Comparison of ENCODE assay signal across 32 cellular contexts in the genomic region with DNA sequence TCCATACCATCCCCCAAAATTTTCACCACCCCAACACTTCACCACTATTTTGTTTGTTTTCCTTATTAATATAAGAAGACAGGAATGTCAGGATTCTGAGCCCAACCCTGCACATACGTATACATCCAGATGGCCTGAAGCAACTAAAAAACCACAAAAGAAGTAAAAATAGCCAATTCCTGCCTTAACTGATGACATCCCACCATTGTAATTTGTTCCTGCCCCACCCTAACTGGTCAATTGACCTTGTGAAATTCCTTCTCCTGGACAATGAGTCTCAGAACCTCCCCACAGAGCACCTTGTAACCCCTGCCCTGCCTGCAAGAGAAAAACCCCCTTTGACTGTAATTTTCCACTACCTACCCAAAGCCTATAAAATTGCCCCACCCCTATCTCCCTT.
DNase-seq lines count a peak whose midpoint lies in the region; FAIRE-seq and TF ChIP-seq lines count a peak whose summit lies in the region.
"Had no signal": no experiment of that assay in that cellular context is flagged by ENCODE, and none has a peak within 500 bp of the region (broad histone marks: within the 10 kb centered on the region; RNA-seq: fewer than 3 reads in every experiment).

No MANE protein-coding gene starts in this region.

- peak overlapping the region; percentile 90 for H3K27ac ChIP-seq in PC-9
- no peak overlapping the region for H3K27ac ChIP-seq in prostate gland
- no peak overlapping the region for H3K27ac ChIP-seq in CD4-positive, alpha-beta memory T cell (ENCODE audit: low read depth, low read length)
- H3K27ac ChIP-seq in colonic mucosa = no peak overlapping the region
- H3K27ac ChIP-seq: left lung, neural progenitor cell, parathyroid adenoma, right atrium auricular region, SK-N-MC, testis had no signal

- WGBS in prostate gland = 48% methylated on average over 1 of the region's 1 CpG

- intact Hi-C loops in PC-9 (cut with micrococcal nuclease; ENCODE audit: unreplicated experiment) (loop anchor here (1.0 kb wide), 1 partner anchor 44 kb away; no protein-coding TSS in a partner anchor), prostate gland (cut with DNase I) (no loop called here), colonic mucosa (cut with DNase I) (no loop called here)
- intact Hi-C loops in CD4-positive, alpha-beta memory T cell (cut with micrococcal nuclease) = no loop called here

- H3K36me3 ChIP-seq in PC-9 (ENCODE audit: low read depth) (peaks cover 24% of the 10 kb centered on the region), prostate gland (no peaks in the 10 kb centered on the region), colonic mucosa (no peaks in the 10 kb centered on the region)
- H3K36me3 ChIP-seq in CD4-positive, alpha-beta memory T cell (ENCODE audit: insufficient read depth, low read length) = no peaks in the 10 kb centered on the region
- H3K36me3 ChIP-seq: left lung, neural progenitor cell, right atrium auricular region had no signal

- H3K4me3 ChIP-seq in PC-9 = no peak overlapping the region
- no peak overlapping the region for H3K4me3 ChIP-seq in epithelial cell of esophagus (ENCODE audit: low read length)
- H3K4me3 ChIP-seq in prostate gland = no peak overlapping the region
- no peak overlapping the region for H3K4me3 ChIP-seq in CD4-positive, alpha-beta memory T cell (ENCODE audit: low read length in 2 of 2)
- no peak overlapping the region for H3K4me3 ChIP-seq in colonic mucosa
- H3K4me3 ChIP-seq: left lung, neural progenitor cell, right atrium auricular region, SK-N-MC, testis had no signal

- DNase-seq in A172 (ENCODE audit: low spot score) (peak; percentile 54), H54 (ENCODE audit: insufficient read length, low spot score) (no peak), PC-9 (peak; percentile 51 to 96), epithelial cell of esophagus (ENCODE audit: low read depth) (peak; percentile 70), prostate gland (ENCODE audit: low spot score) (no peak), NCI-H446 treated with DMSO at 0.1 percent for 48 hours (lab: John Stamatoyannopoulos, UW) (no peak), colonic mucosa (no peak)
- no peak for DNase-seq in CD4-positive, alpha-beta memory T cell
- DNase-seq: 8988T; activated CD4-positive, alpha-beta memory T cell treated with anti-CD3 and anti-CD28 coated beads for 36 hours; activated CD4-positive, CD25-positive, alpha-beta regulatory T cell treated with anti-CD3 and anti-CD28 coated beads, Interleukin-2, amount 50 U/mL, for 72 hours; activated CD8-positive, alpha-beta memory T cell treated with anti-CD3 and anti-CD28 coated beads, Interleukin-2, amount 50 U/mL, for 4 hours; activated naive CD4-positive, alpha-beta T cell treated with Interleukin-2 at 50 U/mL for 16 hours; CD4-positive, CD25-positive, alpha-beta regulatory T cell; DND-41; immature natural killer cell; left lung; MV-4-11; NCI-H1436; NCI-H446; NCI-H82; stimulated activated CD4-positive, alpha-beta T cell treated with anti-CD3 and anti-CD28 coated beads, Interleukin-1b, Interleukin-23, amount 100 ng/mL, for 48 hours; stimulated activated naive CD8-positive, alpha-beta T cell treated with anti-CD3 and anti-CD28 coated beads, Interleukin-15, Interleukin-2, amounts not matched to agents 100 U/mL and 50 U/mL, for 24 hours; T-helper 17 cell; testis had no signal

- no peaks in the 10 kb centered on the region for H3K27me3 Mint-ChIP-seq in CD4-positive, alpha-beta memory T cell
- H3K27me3 Mint-ChIP-seq: activated CD4-positive, alpha-beta memory T cell treated with anti-CD3 and anti-CD28 coated beads for 36 hours; brain; CD4-positive, CD25-positive, alpha-beta regulatory T cell; T-helper 17 cell had no signal

- no peaks in the 10 kb centered on the region for H3K27me3 ChIP-seq in PC-9 (ENCODE audit: insufficient read depth, low read depth)
- H3K27me3 ChIP-seq in prostate gland (replicated peaks; ENCODE audit: insufficient read depth) = no peaks in the 10 kb centered on the region
- H3K27me3 ChIP-seq in CD4-positive, alpha-beta memory T cell (ENCODE audit: insufficient read depth, low read length) = no peaks in the 10 kb centered on the region
- H3K27me3 ChIP-seq in colonic mucosa = no peaks in the 10 kb centered on the region
- H3K27me3 ChIP-seq: left lung, neural progenitor cell, right atrium auricular region, testis had no signal

- no peak overlapping the region for H3K4me3 Mint-ChIP-seq in CD4-positive, alpha-beta memory T cell
- H3K4me3 Mint-ChIP-seq: activated CD4-positive, alpha-beta memory T cell treated with anti-CD3 and anti-CD28 coated beads for 36 hours; activated T-helper 1 cell treated with anti-CD3 and anti-CD28 coated beads, Interleukin-12 subunit alpha, Interleukin-12 subunit beta, Interleukin-2, Interleukin-4 antibody, amounts not matched to agents 30 ng/mL and 10 ng/mL and 1 ng/mL, durations not matched to agents 14 hours and 24 hours and 36 hours; brain; CD4-positive, CD25-positive, alpha-beta regulatory T cell; immature natural killer cell; neural progenitor cell; T-helper 17 cell had no signal

- no peaks in the 10 kb centered on the region for H3K36me3 Mint-ChIP-seq in CD4-positive, alpha-beta memory T cell
- H3K36me3 Mint-ChIP-seq: activated CD4-positive, alpha-beta memory T cell treated with anti-CD3 and anti-CD28 coated beads for 36 hours; brain; CD4-positive, CD25-positive, alpha-beta regulatory T cell; immature natural killer cell had no signal

- BruUV-seq in PC-9 (replicated peaks; lab: Mats Ljungman, UMichigan) = no TSS peak

- no peak overlapping the region for H2AFZ ChIP-seq in PC-9
- H2AFZ ChIP-seq: neural progenitor cell, parathyroid adenoma had no signal

- H3K4me1 Mint-ChIP-seq in CD4-positive, alpha-beta memory T cell = no peaks in the 10 kb centered on the region
- H3K4me1 Mint-ChIP-seq: brain; CD4-positive, CD25-positive, alpha-beta regulatory T cell; immature natural killer cell; neural progenitor cell; T-helper 17 cell had no signal

- TF ChIP-seq POLR2A in H54 (IDR thresholded peaks at IDR 0.05; ENCODE audit: low read depth, low read length) (no peak), prostate gland (IDR thresholded peaks at IDR 0.05) (no peak)

- peaks cover 41% of the 10 kb centered on the region for H3F3A ChIP-seq in PC-9 (ENCODE audit: insufficient read depth, low read depth)

- peaks cover 0 to 12% (median 3%) of the 10 kb centered on the region in 8 donors for H3K9me3 Mint-ChIP-seq in CD4-positive, alpha-beta memory T cell

- H4K20me1 ChIP-seq in PC-9 (ENCODE audit: insufficient read depth) = no peaks in the 10 kb centered on the region

- H3K4me1 ChIP-seq in PC-9 (replicated peaks; ENCODE audit: insufficient read depth) (peaks cover 55% of the 10 kb centered on the region), prostate gland (replicated peaks) (no peaks in the 10 kb centered on the region), colonic mucosa (no peaks in the 10 kb centered on the region)
- H3K4me1 ChIP-seq in CD4-positive, alpha-beta memory T cell (ENCODE audit: insufficient read depth, low read length) = no peaks in the 10 kb centered on the region
- H3K4me1 ChIP-seq: left lung, neural progenitor cell, parathyroid adenoma, right atrium auricular region, testis had no signal

- CTCF ChIA-PET in PC-9 (lab: Charles Lee) = no interaction called here
- CTCF ChIA-PET in CD4-positive, alpha-beta memory T cell (lab: Charles Lee; ENCODE audit: partially characterized antibody) = no interaction called here

- FAIRE-seq in H54 (lab: Jason Lieb, UNC) = peak; percentile 33
- FAIRE-seq: D721Med had no signal

- peak overlapping the region; percentile 52 for H3K4me2 ChIP-seq in PC-9
- H3K4me2 ChIP-seq: neural progenitor cell had no signal

- TF ChIP-seq CTCF in PC-9 (conservative IDR thresholded peaks at IDR 0.05) (no peak), epithelial cell of esophagus (IDR thresholded peaks at IDR 0.05; ENCODE audit: insufficient read depth, low read depth, low read length, missing control alignments) (no peak), prostate gland (IDR thresholded peaks at IDR 0.05) (no peak), colonic mucosa (IDR thresholded peaks at IDR 0.05) (no peak)

- H3K9ac ChIP-seq in colonic mucosa (ENCODE audit: low read depth in 2 of 2, low read length in 2 of 2) = no peak overlapping the region
- H3K9ac ChIP-seq: neural progenitor cell, parathyroid adenoma had no signal

- 0 out of 2 replicates have a peak, but pooled peaks cover 4% of the 10 kb centered on the region for H3K79me2 ChIP-seq in PC-9 (ENCODE audit: low read depth)
- H3K79me2 ChIP-seq: parathyroid adenoma had no signal

- H3K9me2 ChIP-seq in PC-9 (ENCODE audit: insufficient read depth) = no peaks in the 10 kb centered on the region

- POLR2A ChIA-PET in PC-9 (lab: Charles Lee; ENCODE audit: unreplicated experiment) = no interaction called here
- POLR2A ChIA-PET in CD4-positive, alpha-beta memory T cell (lab: Charles Lee; ENCODE audit: partially characterized antibody) = no interaction called here

- peaks cover 69% of the 10 kb centered on the region for H3K9me3 ChIP-seq in PC-9 (ENCODE audit: insufficient read depth, low read depth)
- H3K9me3 ChIP-seq in prostate gland = no peaks in the 10 kb centered on the region
- H3K9me3 ChIP-seq in CD4-positive, alpha-beta memory T cell (ENCODE audit: control insufficient read depth in 1 of 2, low read length in 2 of 2) = no peaks in the 10 kb centered on the region
- no peaks in the 10 kb centered on the region for H3K9me3 ChIP-seq in colonic mucosa
- H3K9me3 ChIP-seq: right atrium auricular region, testis had no signal

- H3K27ac Mint-ChIP-seq in CD4-positive, alpha-beta memory T cell = no peak overlapping the region
- H3K27ac Mint-ChIP-seq: activated CD4-positive, alpha-beta memory T cell treated with anti-CD3 and anti-CD28 coated beads for 36 hours; activated T-helper 1 cell treated with anti-CD3 and anti-CD28 coated beads, Interleukin-12 subunit alpha, Interleukin-12 subunit beta, Interleukin-2, Interleukin-4 antibody, amounts not matched to agents 30 ng/mL and 10 ng/mL and 1 ng/mL, durations not matched to agents 14 hours and 24 hours and 36 hours; brain; CD4-positive, CD25-positive, alpha-beta regulatory T cell; immature natural killer cell; neural progenitor cell; T-helper 17 cell had no signal

Comparison
In these comparisons a context has a peak if more than half of its experiments do, and no peak if none do; other contexts are left out.
1. DNase-seq: peak in A172 (single experiment), PC-9 (2 of 2) and epithelial cell of esophagus (single experiment); none in H54 (single experiment), prostate gland (single experiment), NCI-H446 treated with DMSO at 0.1 percent for 48 hours (single experiment), CD4-positive, alpha-beta memory T cell (0 of 5) and colonic mucosa (single experiment).